Comparison of ENCODE assay signal across 15 cellular contexts in the genomic region with DNA sequence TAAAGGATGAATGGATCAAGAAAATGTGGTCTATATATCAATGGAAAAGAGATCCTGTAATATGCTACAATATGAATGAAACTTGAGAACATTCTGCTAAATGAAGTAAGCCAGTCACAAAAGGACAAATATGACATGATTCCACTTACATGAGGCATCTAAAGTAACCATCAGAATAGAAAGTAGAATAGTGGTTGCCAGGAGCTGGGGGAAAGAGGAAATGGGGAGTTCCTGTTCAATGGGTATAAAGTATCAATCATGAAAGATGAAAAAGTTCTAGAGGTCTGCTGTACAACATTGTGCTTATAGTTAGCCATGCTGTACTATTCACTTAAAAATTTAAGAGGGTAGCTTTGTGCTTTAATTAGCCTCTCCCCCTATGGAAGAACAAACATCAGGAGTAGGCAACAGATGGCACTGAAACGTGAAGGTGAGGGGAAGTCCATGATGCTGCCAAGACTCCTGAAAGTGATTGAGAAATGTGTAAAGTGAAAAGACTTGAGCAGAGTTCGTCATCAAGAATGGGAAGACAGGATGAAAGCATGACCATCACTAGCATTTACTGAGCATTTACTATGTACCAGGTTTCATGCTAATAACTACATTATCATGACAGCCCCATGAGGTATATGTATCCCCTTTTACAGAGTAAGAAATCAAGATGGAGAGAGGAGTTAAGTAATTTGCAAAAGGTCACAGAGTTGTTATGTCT.
A peak's percentile ranks its signal among the peaks of the same experiment; 100 is the strongest.
DNase-seq lines count a peak whose midpoint lies in the region; ATAC-seq, FAIRE-seq and TF ChIP-seq lines count a peak whose summit lies in the region.
"Had no signal": no experiment of that assay in that cellular context is flagged by ENCODE, and none has a peak within 500 bp of the region (broad histone marks: within the 10 kb centered on the region; RNA-seq: fewer than 3 reads in every experiment).

No MANE protein-coding gene starts in this region.

- H3K27me3 ChIP-seq in SJSA1 (replicated peaks) (no peaks in the 10 kb centered on the region), osteoblast (ENCODE audit: insufficient read depth, low read length) (no peaks in the 10 kb centered on the region), small intestine (ENCODE audit: control insufficient read depth in 2 of 2, insufficient read depth in 2 of 2, low read length in 2 of 2) (no peaks in the 10 kb centered on the region)
- H3K27me3 ChIP-seq: testis had no signal

- no peak for TF ChIP-seq POLR2A in erythroblast (IDR thresholded peaks at IDR 0.05; ENCODE audit: low read length)

- DNase-seq in SJSA1 (ENCODE audit: low read depth in 1 of 2, low spot score in 2 of 2) (no peak), osteoblast (ENCODE audit: insufficient read length, low spot score, missing footprints) (no peak), small intestine (no peak), NCI-H1048 (lab: John Stamatoyannopoulos, UW) (no peak), erythroblast (lab: John Stamatoyannopoulos, UW) (no peak)
- DNase-seq: activated CD4-positive, CD25-positive, alpha-beta regulatory T cell treated with anti-CD3 and anti-CD28 coated beads, Interleukin-2, amount 50 U/mL, for 72 hours; activated CD8-positive, alpha-beta memory T cell treated with anti-CD3 and anti-CD28 coated beads, Interleukin-2, amount 50 U/mL, for 48 hours; CD4-positive, alpha-beta memory T cell; kidney glomerular epithelial cell; NCI-H1417; NCI-H510A; testis had no signal

- H3K36me3 ChIP-seq in SJSA1 (no peaks in the 10 kb centered on the region), osteoblast (ENCODE audit: insufficient read depth, low read length) (no peaks in the 10 kb centered on the region), small intestine (ENCODE audit: control insufficient read depth in 2 of 2, insufficient read depth in 2 of 2, low read length in 2 of 2) (no peaks in the 10 kb centered on the region)

- peak; percentile 60 for ATAC-seq in GM18498 (IDR thresholded peaks at IDR 0.05; ENCODE audit: unreplicated experiment)
- peak; percentile 47 for ATAC-seq in HG02610 (IDR thresholded peaks at IDR 0.05; ENCODE audit: unreplicated experiment)
- ATAC-seq: HepG2 had no signal

- H3K4me2 ChIP-seq in osteoblast (ENCODE audit: insufficient read depth, low read length), result no peak overlapping the region

- TF ChIP-seq CTCF in osteoblast (IDR thresholded peaks at IDR 0.05; ENCODE audit: extremely low read depth, low read depth, low read length), result no peak

- H3K4me3 ChIP-seq in SJSA1, result no peak overlapping the region
- H3K4me3 ChIP-seq in osteoblast (ENCODE audit: insufficient read depth, low read length), result no peak overlapping the region
- no peak overlapping the region for H3K4me3 ChIP-seq in small intestine (ENCODE audit: low read depth in 1 of 2, low read length in 2 of 2)
- H3K4me3 ChIP-seq: testis had no signal

- H3K4me1 ChIP-seq in SJSA1 (replicated peaks) (peaks cover 35% of the 10 kb centered on the region), osteoblast (ENCODE audit: insufficient read depth, low read length) (peaks cover 61% of the 10 kb centered on the region), small intestine (ENCODE audit: control insufficient read depth in 2 of 2, insufficient read depth in 1 of 2, low read depth in 1 of 2, low read length in 1 of 2) (no peaks in the 10 kb centered on the region)
- H3K4me1 ChIP-seq: testis had no signal

- FAIRE-seq in small intestine (lab: Jason Lieb, UNC), result no peak
- FAIRE-seq: HepG2 had no signal

- 62 to 79% (median 77%) methylated on average over 2 of the region's 2 CpGs for WGBS in small intestine, 3 donors

- no peak overlapping the region for H2AFZ ChIP-seq in osteoblast (ENCODE audit: low read length)

- peaks cover 7% of the 10 kb centered on the region for H3K79me2 ChIP-seq in osteoblast (ENCODE audit: insufficient read depth, low read length)

- H4K20me1 ChIP-seq in osteoblast (ENCODE audit: insufficient read depth, low read length), result no peaks in the 10 kb centered on the region

- H3K9me3 ChIP-seq in SJSA1 (replicated peaks) (no peaks in the 10 kb centered on the region), osteoblast (ENCODE audit: low read depth, low read length) (no peaks in the 10 kb centered on the region), small intestine (ENCODE audit: control insufficient read depth, low read depth) (no peaks in the 10 kb centered on the region)
- H3K9me3 ChIP-seq: testis had no signal

- H3K27ac ChIP-seq in SJSA1, result peak overlapping the region; percentile 51
- peak overlapping the region; percentile 74 for H3K27ac ChIP-seq in osteoblast (ENCODE audit: low read depth, low read length)
- no peak overlapping the region for H3K27ac ChIP-seq in small intestine (ENCODE audit: low read depth in 1 of 2, low read length in 1 of 2)
- H3K27ac ChIP-seq: testis had no signal

Comparison
In these comparisons a context has a peak if more than half of its experiments do, and no peak if none do; other contexts are left out.
1. H3K27ac ChIP-seq: peak in SJSA1 (single experiment) and osteoblast (single experiment); none in small intestine (0 of 2).